ENCODE assay signal across 16 cellular contexts in genomic region chr12:43571885-43572284, GRCh38. TPM values are rescaled to one million over a fixed set of nuclear protein-coding genes. Genes with fewer than 3 reads are reported as not detected.
DNase-seq lines count a peak whose midpoint lies in the region; ATAC-seq and TF ChIP-seq lines count a peak whose summit lies in the region.
"Had no signal": no experiment of that assay in that cellular context is flagged by ENCODE, and none has a peak within 500 bp of the region (broad histone marks: within the 10 kb centered on the region; RNA-seq: fewer than 3 reads in every experiment).

No MANE protein-coding gene starts in this region.

- no peak overlapping the region for H3K23ac ChIP-seq in IMR-90 (ENCODE audit: low read depth, low read length)

- H3K27ac ChIP-seq in GM23338 (ENCODE audit: low read depth) (no peak overlapping the region), IMR-90 (ENCODE audit: insufficient read depth, low read length) (no peak overlapping the region), SJCRH30 (no peak overlapping the region)

- H3K4me3 ChIP-seq in GM23338 (no peak overlapping the region), IMR-90 (ENCODE audit: insufficient read depth, low read depth, low read length) (no peak overlapping the region), SJCRH30 (no peak overlapping the region)

- H3K4me1 Mint-ChIP-seq in GM23338 (no peaks in the 10 kb centered on the region), type B pancreatic cell (ENCODE audit: unreplicated experiment) (no peaks in the 10 kb centered on the region)
- H3K4me1 Mint-ChIP-seq: CD4-positive, alpha-beta memory T cell; H9 had no signal

- H3K4ac ChIP-seq in IMR-90 (ENCODE audit: low read depth, low read length) = no peak overlapping the region

- H3K36me3 ChIP-seq in GM23338 (ENCODE audit: insufficient read depth) (no peaks in the 10 kb centered on the region), IMR-90 (ENCODE audit: control insufficient read depth, insufficient read depth, low read length) (no peaks in the 10 kb centered on the region), SJCRH30 (no peaks in the 10 kb centered on the region)

- H3K27me3 Mint-ChIP-seq in GM23338 (ENCODE audit: insufficient read depth, low read depth, poor library complexity) (no peaks in the 10 kb centered on the region), type B pancreatic cell (peaks cover under 1% of the 10 kb centered on the region)

- no peak overlapping the region for H3K14ac ChIP-seq in IMR-90 (replicated peaks; ENCODE audit: low read depth, low read length)

- H4K5ac ChIP-seq in IMR-90 (ENCODE audit: low read depth, low read length) = no peak overlapping the region

- H3K79me2 ChIP-seq in GM23338 (replicated peaks; ENCODE audit: insufficient read depth) = no peaks in the 10 kb centered on the region

- no peaks in the 10 kb centered on the region for H3K9me3 ChIP-seq in IMR-90 (ENCODE audit: control insufficient read depth, insufficient read depth, low read length)
- peaks cover 5% of the 10 kb centered on the region; the same call in 1 of the 2 replicates for H3K9me3 ChIP-seq in SJCRH30 (replicated peaks)

- no peak overlapping the region for H4K91ac ChIP-seq in IMR-90 (ENCODE audit: insufficient read depth, low read depth, low read length)

- H3K4me3 Mint-ChIP-seq in GM23338 = no peak overlapping the region
- no peak overlapping the region for H3K4me3 Mint-ChIP-seq in type B pancreatic cell
- H3K4me3 Mint-ChIP-seq: CD4-positive, alpha-beta memory T cell; H9 had no signal

- no peaks in the 10 kb centered on the region for H3F3A ChIP-seq in GM23338 (replicated peaks; ENCODE audit: low read depth)

- H2AK5ac ChIP-seq in IMR-90 (ENCODE audit: low read depth, low read length) = no peak overlapping the region

- ATAC-seq in GM23338 (peak; percentile 55), IMR-90 (ENCODE audit: low read depth) (no peak)
- ATAC-seq: HCT116 had no signal

- H2BK15ac ChIP-seq in IMR-90 (ENCODE audit: low read depth, low read length) = no peak overlapping the region

- no peak for TF ChIP-seq CTCF in GM23338 (conservative IDR thresholded peaks at IDR 0.05; ENCODE audit: low read depth in 2 of 2)
- no peak for TF ChIP-seq CTCF in IMR-90 (conservative IDR thresholded peaks at IDR 0.05; ENCODE audit: low read depth, low read length)
- TF ChIP-seq CTCF in type B pancreatic cell (conservative IDR thresholded peaks at IDR 0.05) = no peak

- H4K20me1 ChIP-seq in GM23338 (replicated peaks; ENCODE audit: insufficient read depth) (no peaks in the 10 kb centered on the region), IMR-90 (ENCODE audit: insufficient read depth, low read length) (no peaks in the 10 kb centered on the region)

- H3K9me2 ChIP-seq in GM23338 (ENCODE audit: insufficient read depth) = peaks cover 2% of the 10 kb centered on the region; the same call in 1 of the 2 replicates

- H3K56ac ChIP-seq in IMR-90 (ENCODE audit: extremely low read depth, insufficient read depth, low read length) = no peak overlapping the region

- no peak overlapping the region for H2BK120ac ChIP-seq in IMR-90 (ENCODE audit: low read depth, low read length)

- no peak overlapping the region for H4K8ac ChIP-seq in IMR-90 (ENCODE audit: low read depth in 2 of 2, low read length in 2 of 2)

- H3K79me1 ChIP-seq in IMR-90 (ENCODE audit: low read depth in 1 of 2, low read length in 2 of 2) = no peaks in the 10 kb centered on the region

- in situ Hi-C loops in IMR-90 (cut with MboI; ENCODE audit: low sequenced_read_pairs) = no loop called here

- H3K36me3 Mint-ChIP-seq in GM23338 (ENCODE audit: low read depth) = no peaks in the 10 kb centered on the region
- no peaks in the 10 kb centered on the region for H3K36me3 Mint-ChIP-seq in type B pancreatic cell
- H3K36me3 Mint-ChIP-seq: CD4-positive, alpha-beta memory T cell had no signal

- POLR2A ChIA-PET in IMR-90 (lab: Charles Lee; ENCODE audit: unreplicated experiment) = no interaction called here

- H3K4me1 ChIP-seq in GM23338 (ENCODE audit: insufficient read depth) = no peaks in the 10 kb centered on the region
- H3K4me1 ChIP-seq in IMR-90 (ENCODE audit: control insufficient read depth, insufficient read depth, low read length) = no peaks in the 10 kb centered on the region
- H3K4me1 ChIP-seq in SJCRH30 = no peaks in the 10 kb centered on the region

- WGBS in IMR-90 (ENCODE audit: extremely low coverage in 2 of 2, insufficient read length in 1 of 2), 2 experiments = 35% methylated on average over 8 of the region's 27 CpGs; no CpG with 5 or more reads in 1 of the 2 experiments

- H3K9me3 Mint-ChIP-seq in GM23338 (0 out of 3 replicates have a peak, but pooled peaks cover 2% of the 10 kb centered on the region), type B pancreatic cell (no peaks in the 10 kb centered on the region)
- H3K9me3 Mint-ChIP-seq: H9 had no signal

- no TSS peak for BruUV-seq in IMR-90 (replicated peaks; lab: Mats Ljungman, UMichigan)

- H3K4me2 ChIP-seq in GM23338 (no peak overlapping the region), IMR-90 (ENCODE audit: low read depth, low read length) (no peak overlapping the region)

- intact Hi-C loops in IMR-90 (cut with micrococcal nuclease) = no loop called here

- H2BK5ac ChIP-seq in IMR-90 (ENCODE audit: low read depth, low read length, poor library complexity, severe bottlenecking) = no peak overlapping the region

- dilution Hi-C loops in IMR-90 (cut with HindIII; ENCODE audit: low sequenced_read_pairs, unreplicated experiment) = no loop called here

- H2AFZ ChIP-seq in GM23338 (no peak overlapping the region), IMR-90 (replicated peaks; ENCODE audit: low read length, poor library complexity) (peak overlapping the region; percentile 11)

- CTCF ChIA-PET in IMR-90 (lab: Yijun Ruan, JAX) = no interaction called here

- no peak for TF ChIP-seq RAD21 in IMR-90 (IDR thresholded peaks at IDR 0.05; ENCODE audit: low read length)

- no peak overlapping the region for H3K18ac ChIP-seq in IMR-90 (ENCODE audit: low read depth, low read length)

- H3K27me3 ChIP-seq in GM23338 (ENCODE audit: insufficient read depth) (no peaks in the 10 kb centered on the region), IMR-90 (ENCODE audit: control insufficient read depth, insufficient read depth, low read length) (no peaks in the 10 kb centered on the region), SJCRH30 (no peaks in the 10 kb centered on the region)

- no peak overlapping the region for H2BK20ac ChIP-seq in IMR-90 (ENCODE audit: low read depth, low read length)

- H2AK9ac ChIP-seq in IMR-90 (replicated peaks; ENCODE audit: low read depth, low read length, poor library complexity) = no peak overlapping the region

- H3K9me1 ChIP-seq in IMR-90 (ENCODE audit: insufficient read depth, low read length) = no peaks in the 10 kb centered on the region

- TF ChIP-seq POLR2A in IMR-90 (IDR thresholded peaks at IDR 0.05; ENCODE audit: low read depth, low read length) = no peak

- DNase-seq in GM23338 (ENCODE audit: low spot score) (peak; percentile 7), IMR-90 (no peak), left kidney (ENCODE audit: low read depth, low spot score) (peak; percentile 8), type B pancreatic cell (ENCODE audit: extremely low spot score, unreplicated experiment) (no peak), SJCRH30 (no peak), SIG-M5 (lab: John Stamatoyannopoulos, UW) (no peak)
- DNase-seq: C1 segment of cervical spinal cord; Calu3; CD4-positive, alpha-beta memory T cell; COR-L47; DMS153; DMS79 treated with DMSO at 0.1 percent for 48 hours; GF-D8; H9 had no signal

- no peak overlapping the region for H3K27ac Mint-ChIP-seq in GM23338
- H3K27ac Mint-ChIP-seq in type B pancreatic cell = no peak overlapping the region
- H3K27ac Mint-ChIP-seq: CD4-positive, alpha-beta memory T cell; H9 had no signal

- H3K9ac ChIP-seq in IMR-90 (ENCODE audit: low read depth, low read length) = no peak overlapping the region

TF ChIP-seq in GM23338, 12 proteins besides CTCF, POLR2A, EP300 and RAD21 (continues in another document):
- TF ChIP-seq ZNF114 (CRISPR knock-in tag; IDR thresholded peaks at IDR 0.05) (no peak), POLR2AphosphoS5 (IDR thresholded peaks at IDR 0.05; ENCODE audit: low read depth) (no peak), JUNB (IDR thresholded peaks at IDR 0.05; ENCODE audit: unreplicated experiment) (no peak), ZNF331 (CRISPR knock-in tag; IDR thresholded peaks at IDR 0.05; ENCODE audit: low read depth) (no peak)

TF ChIP-seq in IMR-90, 13 proteins besides CTCF, POLR2A, EP300 and RAD21 (continues in another document):
- TF ChIP-seq SMC3 (IDR thresholded peaks at IDR 0.05; ENCODE audit: low read depth, low read length) = no peak
- no peak for TF ChIP-seq MXI1 (IDR thresholded peaks at IDR 0.05; ENCODE audit: borderline replicate concordance, low read depth, low read length)
- TF ChIP-seq RCOR1 (IDR thresholded peaks at IDR 0.05; ENCODE audit: insufficient replicate concordance, low read length) = no peak
- no peak for TF ChIP-seq NFE2L2 (IDR thresholded peaks at IDR 0.05; ENCODE audit: low read depth, low read length)
- TF ChIP-seq USF2 (IDR thresholded peaks at IDR 0.05; ENCODE audit: low read depth, low read length) = no peak
- TF ChIP-seq ELK1 (IDR thresholded peaks at IDR 0.05; ENCODE audit: borderline replicate concordance, low read depth, low read length) = no peak
- no peak for TF ChIP-seq FOS (IDR thresholded peaks at IDR 0.05; ENCODE audit: low read depth, low read length)

RNA-seq across cellular contexts. Expression of gene ADAMTS20, which starts 19.9 kb away (rescaled TPM):
- 8.7 and 9.3 TPM in 2 replicates for total RNA-seq in GM23338 (2014; rRNA removed; shearing (Covaris generic))
- 1.5 and 2.0 TPM in 2 replicates for polyA plus RNA-seq in GM23338 (2016; fragmentation: Nextera tagmentation; extraction: Ambion mirVana)
- total RNA-seq in IMR-90 (2012; rRNA removed) = not detected in 2 replicates
- not detected in 2 replicates for polyA plus RNA-seq in IMR-90 (2012; rRNA removed)
- polyA plus RNA-seq in IMR-90 (2012; cell fraction: cytosol; rRNA removed) = not detected in 2 replicates
- polyA plus RNA-seq in IMR-90 (2012; cell fraction: nucleus; rRNA removed; ENCODE audit: low replicate concordance) = 0.02 TPM in 1 of 2 replicates, not detected in the other
- 1.2 and 3.1 TPM in 2 replicates for total RNA-seq in type B pancreatic cell (ENCODE audit: low replicate concordance)
- 0.03 TPM in 1 of 2 replicates, not detected in the other for total RNA-seq in SJCRH30 (2014; rRNA removed; shearing (Covaris generic))
- total RNA-seq: Calu3; CD4-positive, alpha-beta memory T cell had no signal
- polyA plus RNA-seq: BJ; CD4-positive, alpha-beta memory T cell had no signal

Comparison
In these comparisons a context has a peak if more than half of its experiments do, and no peak if none do; other contexts are left out.
1. DNase-seq: peak in GM23338 (single experiment) and left kidney (single experiment); none in IMR-90 (single experiment), type B pancreatic cell (single experiment), SJCRH30 (0 of 2) and SIG-M5 (single experiment).